In genomic region chr17:49677933-49678847, GRCh38 we compare ENCODE assay signal across 7 cellular contexts. TPM values are rescaled to one million over a fixed set of nuclear protein-coding genes. Genes with fewer than 3 reads are reported as not detected.
DNase-seq lines count a peak whose midpoint lies in the region; ATAC-seq and TF ChIP-seq lines count a peak whose summit lies in the region.

SPOP (minus strand) TSS chr17:49678097; CDS start chr17:49622810, 55,287 bp downstream.

- DNase-seq in NCI-H2029 treated with DMSO at 0.1 percent for 48 hours (lab: John Stamatoyannopoulos, UW) (peak; percentile 94), T-helper 9 cell (peak; percentile 98), astrocyte of the cerebellum (ENCODE audit: low read depth) (peak; percentile 99), hepatic stellate cell (ENCODE audit: low spot score) (peak; percentile 96), renal cortical epithelial cell (ENCODE audit: low read depth) (peak; percentile 94)

- in situ Hi-C loops in astrocyte of the cerebellum (cut with HindIII; ENCODE audit: low sequenced_read_pairs), result no loop called here

- TF ChIP-seq CTCF in astrocyte of the cerebellum (IDR thresholded peaks at IDR 0.05; ENCODE audit: low read depth, low read length, missing control alignments), result no peak

- peak within 1 kb of the TSS; percentile 77 for H3K4me3 ChIP-seq in astrocyte of the cerebellum (ENCODE audit: low read depth, low read length)

- ATAC-seq in GM18502 (IDR thresholded peaks at IDR 0.05; ENCODE audit: poor library complexity, unreplicated experiment) (peak; percentile 81), HG02973 (IDR thresholded peaks at IDR 0.05; ENCODE audit: unreplicated experiment) (peak; percentile 70)

RNA-seq across cellular contexts. Expression of gene SPOP, which starts in this region (rescaled TPM):
- total RNA-seq in renal cortical epithelial cell, result 40.3 and 54.2 TPM in 2 replicates

Comparison
In these comparisons a context has a peak if more than half of its experiments do, and no peak if none do; other contexts are left out.
1. Peak in every context shown above with its lines: DNase-seq, ATAC-seq and H3K4me3 ChIP-seq.